Comparison of ENCODE assay signal across 8 cellular contexts in genomic region chr11:120182790-120183491, GRCh38. TPM values are rescaled to one million over a fixed set of nuclear protein-coding genes. Genes with fewer than 3 reads are reported as not detected.
DNase-seq lines count a peak whose midpoint lies in the region; ATAC-seq and TF ChIP-seq lines count a peak whose summit lies in the region.

No MANE protein-coding gene starts in this region.

- H3K4me3 Mint-ChIP-seq in stimulated activated naive CD8-positive, alpha-beta T cell treated with anti-CD3 and anti-CD28 coated beads, Interleukin-15, amount 100 ng/mL, for 72 hours, result no peak overlapping the region

- H3K4me1 Mint-ChIP-seq in stimulated activated naive CD8-positive, alpha-beta T cell treated with anti-CD3 and anti-CD28 coated beads, Interleukin-15, amount 100 ng/mL, for 72 hours, result peaks cover 10% of the 10 kb centered on the region

- WGBS in lung, 2 donors, result 78 to 82% methylated on average over 5 of the region's 5 CpGs

- peak; percentile 44; the same call in 1 of the 2 replicates for TF ChIP-seq CTCF in BJ (IDR thresholded peaks at IDR 0.05; ENCODE audit: insufficient read depth, low read depth, low read length)
- TF ChIP-seq CTCF in brain microvascular endothelial cell (IDR thresholded peaks at IDR 0.05; ENCODE audit: low read depth, low read length, missing control alignments), result peak; percentile 65
- TF ChIP-seq CTCF in lung (IDR thresholded peaks at IDR 0.05; ENCODE audit: control extremely low read depth, extremely low read depth), result no peak

- peaks cover 2% of the 10 kb centered on the region for H3K27me3 ChIP-seq in BJ (ENCODE audit: control insufficient read depth, insufficient read depth, low read length)
- H3K27me3 ChIP-seq in brain microvascular endothelial cell (replicated peaks), result no peaks in the 10 kb centered on the region
- H3K27me3 ChIP-seq in lung (ENCODE audit: control insufficient read depth, insufficient read depth), result no peaks in the 10 kb centered on the region

- H3K36me3 ChIP-seq in BJ (ENCODE audit: control insufficient read depth, insufficient read depth, low read length), result no peaks in the 10 kb centered on the region
- H3K36me3 ChIP-seq in brain microvascular endothelial cell (replicated peaks), result no peaks in the 10 kb centered on the region
- no peaks in the 10 kb centered on the region for H3K36me3 ChIP-seq in lung (ENCODE audit: control insufficient read depth in 2 of 2, insufficient read depth in 2 of 2, low read length in 2 of 2)

- H3K27ac ChIP-seq in brain microvascular endothelial cell (no peak overlapping the region), lung (ENCODE audit: low read depth in 1 of 2, low read length in 1 of 2) (no peak overlapping the region)

- no peaks in the 10 kb centered on the region for H3K9me3 ChIP-seq in lung (ENCODE audit: control insufficient read depth in 2 of 2, insufficient read depth in 1 of 2, low read length in 1 of 2)

- in situ Hi-C loops in brain microvascular endothelial cell (cut with HindIII; ENCODE audit: low pct_ligation_motif_present, low sequenced_read_pairs), result no loop called here

- no peak for ATAC-seq in lung (ENCODE audit: insufficient read depth, low FRiP score)
- ATAC-seq in stimulated activated naive CD8-positive, alpha-beta T cell treated with anti-CD3 and anti-CD28 coated beads, Interleukin-15, amount 100 ng/mL, for 72 hours, result no peak

- CTCF ChIA-PET in BJ (lab: Yijun Ruan, JAX), result interaction anchor here (0.6 to 8.2 kb wide), 5 partner anchors 12 to 119 kb away, joined by 3 to 71 read pairs (median 3); no protein-coding TSS in a partner anchor

- peaks cover 37% of the 10 kb centered on the region for H3K27me3 Mint-ChIP-seq in stimulated activated naive CD8-positive, alpha-beta T cell treated with anti-CD3 and anti-CD28 coated beads, Interleukin-15, amount 100 ng/mL, for 72 hours

- TF ChIP-seq EP300 in Ishikawa (IDR thresholded peaks at IDR 0.05; ENCODE audit: borderline replicate concordance), result no peak

- H3K4me1 ChIP-seq in lung (ENCODE audit: control insufficient read depth in 2 of 2, insufficient read depth in 2 of 2, low read length in 2 of 2), result peaks cover 0 to 2% of the 10 kb centered on the region in 2 donors

- no peaks in the 10 kb centered on the region for H3K9me3 Mint-ChIP-seq in stimulated activated naive CD8-positive, alpha-beta T cell treated with anti-CD3 and anti-CD28 coated beads, Interleukin-15, amount 100 ng/mL, for 72 hours

- peak; percentile 51 for TF ChIP-seq RAD21 in Ishikawa (IDR thresholded peaks at IDR 0.05; ENCODE audit: low read depth)

- H3K27ac Mint-ChIP-seq in stimulated activated naive CD8-positive, alpha-beta T cell treated with anti-CD3 and anti-CD28 coated beads, Interleukin-15, amount 100 ng/mL, for 72 hours, result no peak overlapping the region

- H3K4me3 ChIP-seq in BJ (ENCODE audit: low read depth, low read length) (no peak overlapping the region), brain microvascular endothelial cell (ENCODE audit: low read depth, low read length) (no peak overlapping the region), lung (no peak overlapping the region)

- no peak for DNase-seq in BJ (ENCODE audit: low read depth)
- DNase-seq in brain microvascular endothelial cell, result no peak
- peak; percentile 34 for DNase-seq in lung (ENCODE audit: low spot score)
- DNase-seq in NCI-H1694 (lab: John Stamatoyannopoulos, UW), result no peak
- DNase-seq in HPDE6-E6E7 (ENCODE audit: extremely low spot score), result no peak
- no peak for DNase-seq in T-helper 1 cell
- no peak for DNase-seq in stimulated activated naive CD8-positive, alpha-beta T cell treated with anti-CD3 and anti-CD28 coated beads, Interleukin-15, amount 100 ng/mL, for 72 hours

- POLR2A ChIA-PET in BJ (lab: Charles Lee), result no interaction called here

TF ChIP-seq in Ishikawa, 13 proteins besides CTCF, POLR2A, EP300 and RAD21:
- no peak for TF ChIP-seq CEBPB (IDR thresholded peaks at IDR 0.05)
- TF ChIP-seq YY1 (IDR thresholded peaks at IDR 0.05; ENCODE audit: low read depth), result no peak
- no peak for TF ChIP-seq CREB1 (IDR thresholded peaks at IDR 0.05; ENCODE audit: low read depth)
- TF ChIP-seq USF1 (IDR thresholded peaks at IDR 0.05), result no peak
- TF ChIP-seq TAF1 (IDR thresholded peaks at IDR 0.05; ENCODE audit: low read depth), result no peak
- no peak for TF ChIP-seq FOXM1 (IDR thresholded peaks at IDR 0.05; ENCODE audit: borderline replicate concordance, low read depth)
- TF ChIP-seq REST (IDR thresholded peaks at IDR 0.05; ENCODE audit: low read depth), result no peak
- TF ChIP-seq ZBTB7A (IDR thresholded peaks at IDR 0.05; ENCODE audit: low read depth), result no peak

RNA-seq across cellular contexts. Expression of gene OAF, which starts 27.9 kb away (rescaled TPM):
- 32.8 and 47.5 TPM in 2 replicates for polyA plus RNA-seq in BJ (2011; rRNA removed)
- polyA minus RNA-seq in BJ (2011; rRNA and poly(A)+ RNA removed), result 13.8 and 22.0 TPM in 2 replicates
- total RNA-seq in lung, result 10 to 100 TPM in 1 of 2 donors, 1 to 10 TPM in 1; 7.7 to 27.4 TPM
- 10 to 100 TPM in 1 of 2 donors, 1 to 10 TPM in 1; 8.2 to 15.8 TPM for polyA plus RNA-seq in lung

RNA-seq across cellular contexts. Expression of gene TRIM29, which starts 45.0 kb away (rescaled TPM):
- 1.3 and 1.5 TPM in 2 replicates for polyA plus RNA-seq in BJ (2011; rRNA removed)
- polyA minus RNA-seq in BJ (2011; rRNA and poly(A)+ RNA removed), result 0.72 and 0.85 TPM in 2 replicates
- 10 to 100 TPM in 1 of 2 donors, 1 to 10 TPM in 1; 4.4 to 26.6 TPM for total RNA-seq in lung
- 10 to 100 TPM; 13.0 to 20.7 TPM for polyA plus RNA-seq in lung

RNA-seq across cellular contexts. Expression of gene POU2F3, which starts 57.0 kb away (rescaled TPM):
- 0.06 TPM in 1 of 2 replicates, not detected in the other for polyA plus RNA-seq in BJ (2011; rRNA removed)
- not detected in 2 replicates for polyA minus RNA-seq in BJ (2011; rRNA and poly(A)+ RNA removed)
- total RNA-seq in lung, result 1 to 10 TPM; 2.6 to 2.9 TPM
- polyA plus RNA-seq in lung, result 1 to 10 TPM; 3.3 to 3.9 TPM
